In genomic region chr4:41753942-41754341, GRCh38 we compare ENCODE assay signal across 20 cellular contexts. TPM values are rescaled to one million over a fixed set of nuclear protein-coding genes. Genes with fewer than 3 reads are reported as not detected.
DNase-seq lines count a peak whose midpoint lies in the region; TF ChIP-seq lines count a peak whose summit lies in the region.
"Had no signal": no experiment of that assay in that cellular context is flagged by ENCODE, and none has a peak within 500 bp of the region (broad histone marks: within the 10 kb centered on the region; RNA-seq: fewer than 3 reads in every experiment).

No MANE protein-coding gene starts in this region.

- peak; percentile 56 for DNase-seq in NCI-H2171 treated with DMSO at 0.1 percent for 48 hours (lab: John Stamatoyannopoulos, UW)
- peak; percentile 71 for DNase-seq in NCI-H82 treated with DMSO at 0.1 percent for 48 hours (lab: John Stamatoyannopoulos, UW; ENCODE audit: unreplicated experiment)
- DNase-seq in glutamatergic neuron, result no peak
- DNase-seq in Peyer's patch, result no peak
- no peak for DNase-seq in right atrium auricular region (ENCODE audit: low spot score)
- DNase-seq in effector CD4-positive, alpha-beta T cell, result no peak
- DNase-seq in DMS 273 (lab: John Stamatoyannopoulos, UW; ENCODE audit: unreplicated experiment), result no peak
- DNase-seq: ACHN; CD8-positive, alpha-beta T cell; COR-L47; DMS153; DMS79; GOT3; H7; HFFc6; IMR-90 had no signal

- H3K4me3 Mint-ChIP-seq in glutamatergic neuron (ENCODE audit: unreplicated experiment), result peak overlapping the region; percentile 22
- H3K4me3 Mint-ChIP-seq: CD8-positive, alpha-beta T cell; HFFc6 had no signal

- no peak for TF ChIP-seq POLR2A in Peyer's patch (IDR thresholded peaks at IDR 0.05)

- peak overlapping the region; percentile 6 to 82 (median 58); a peak in 21 of 22 replicates for H3K4me2 ChIP-seq in BLaER1 treated with 17β-estradiol and CSF1 and Interleukin-3, amounts not matched to agents 10 nM and 100 nM

- H3K4me1 Mint-ChIP-seq in glutamatergic neuron (ENCODE audit: low read depth, unreplicated experiment), result peaks cover 49% of the 10 kb centered on the region

- peak overlapping the region; percentile 79 for H3K27ac Mint-ChIP-seq in glutamatergic neuron (ENCODE audit: unreplicated experiment)
- H3K27ac Mint-ChIP-seq: CD8-positive, alpha-beta T cell; HFFc6 had no signal

- H3K4me3 ChIP-seq in BLaER1 treated with 17β-estradiol and CSF1 and Interleukin-3, amounts not matched to agents 10 nM and 100 nM, result no peak overlapping the region
- H3K4me3 ChIP-seq in Peyer's patch (no peak overlapping the region), right atrium auricular region (no peak overlapping the region)
- H3K4me3 ChIP-seq: GM12878, K562 had no signal

- H3K27ac ChIP-seq in BLaER1 treated with 17β-estradiol and CSF1 and Interleukin-3, amounts not matched to agents 10 nM and 100 nM, result 0 out of 22 replicates have a peak overlapping the region, but pooled peaks of 1 of the 11 experiments have one; percentile 13
- no peak overlapping the region for H3K27ac ChIP-seq in Peyer's patch
- H3K27ac ChIP-seq in right atrium auricular region, result no peak overlapping the region

- H4K20me1 ChIP-seq in BLaER1 treated with 17β-estradiol and CSF1 and Interleukin-3, amounts not matched to agents 10 nM and 100 nM, result no peaks in the 10 kb centered on the region

- TF ChIP-seq CTCF in glutamatergic neuron (IDR thresholded peaks at IDR 0.05; ENCODE audit: partially characterized antibody, unreplicated experiment), result no peak
- no peak for TF ChIP-seq CTCF in Peyer's patch (IDR thresholded peaks at IDR 0.05)
- no peak for TF ChIP-seq CTCF in right atrium auricular region (IDR thresholded peaks at IDR 0.05)

- H3K9me3 Mint-ChIP-seq in glutamatergic neuron (ENCODE audit: unreplicated experiment), result peaks cover 22% of the 10 kb centered on the region
- H3K9me3 Mint-ChIP-seq: CD8-positive, alpha-beta T cell; HFFc6 had no signal

- peaks cover 3% of the 10 kb centered on the region for H3K36me3 Mint-ChIP-seq in glutamatergic neuron (ENCODE audit: unreplicated experiment)
- H3K36me3 Mint-ChIP-seq: CD8-positive, alpha-beta T cell had no signal

- no peak overlapping the region for H3K9ac ChIP-seq in BLaER1 treated with 17β-estradiol and CSF1 and Interleukin-3, amounts not matched to agents 10 nM and 100 nM

- H3K36me3 ChIP-seq in BLaER1 treated with 17β-estradiol and CSF1 and Interleukin-3, amounts not matched to agents 10 nM and 100 nM, result no peaks in the 10 kb centered on the region
- H3K36me3 ChIP-seq in Peyer's patch, result no peaks in the 10 kb centered on the region
- H3K36me3 ChIP-seq in right atrium auricular region, result no peaks in the 10 kb centered on the region

- peaks cover 27% of the 10 kb centered on the region for H3K27me3 Mint-ChIP-seq in glutamatergic neuron (ENCODE audit: unreplicated experiment)

- H3K9me3 ChIP-seq in BLaER1 treated with 17β-estradiol and CSF1 and Interleukin-3, amounts not matched to agents 10 nM and 100 nM (replicated peaks in 1 of 11), result peaks cover 24 to 33% (median 28%) of the 10 kb centered on the region in 11 experiments
- H3K9me3 ChIP-seq in Peyer's patch (no peaks in the 10 kb centered on the region), right atrium auricular region (no peaks in the 10 kb centered on the region)

- peaks cover 24 to 39% (median 36%) of the 10 kb centered on the region in 10 experiments for H3K4me1 ChIP-seq in BLaER1 treated with 17β-estradiol and CSF1 and Interleukin-3, amounts not matched to agents 10 nM and 100 nM
- H3K4me1 ChIP-seq in Peyer's patch (no peaks in the 10 kb centered on the region), right atrium auricular region (peaks cover 0 to 11% of the 10 kb centered on the region in 2 donors)

- peaks cover 12 to 28% (median 24%) of the 10 kb centered on the region in 11 experiments; a peak in 20 of 22 replicates for H3K27me3 ChIP-seq in BLaER1 treated with 17β-estradiol and CSF1 and Interleukin-3, amounts not matched to agents 10 nM and 100 nM
- H3K27me3 ChIP-seq in Peyer's patch (peaks cover 0 to 27% of the 10 kb centered on the region in 2 donors), right atrium auricular region (peaks cover 16 to 20% of the 10 kb centered on the region in 2 donors)

RNA-seq across cellular contexts. Expression of gene PHOX2B, which starts 5.4 kb away (rescaled TPM):
- 101 TPM for total RNA-seq in glutamatergic neuron (ENCODE audit: unreplicated experiment)
- total RNA-seq in Peyer's patch, result 1 to 10 TPM in 1 of 4 donors, under 1 TPM in 1, not detected in 2; 0.80 to 1.5 TPM
- total RNA-seq in right atrium auricular region, result not detected
- total RNA-seq: CD8-positive, alpha-beta T cell; Daoy; GM12878; H7; HFFc6; IMR-90; K562 had no signal

Comparison
In these comparisons a context has a peak if more than half of its experiments do, and no peak if none do; other contexts are left out.
1. DNase-seq: peak in NCI-H2171 treated with DMSO at 0.1 percent for 48 hours (single experiment) and NCI-H82 treated with DMSO at 0.1 percent for 48 hours (single experiment); none in glutamatergic neuron (single experiment), Peyer's patch (0 of 3), right atrium auricular region (single experiment), effector CD4-positive, alpha-beta T cell (single experiment) and DMS 273 (single experiment).
2. RNA of gene PHOX2B, which starts 5.4 kb away (total RNA-seq): 101 TPM in glutamatergic neuron (single experiment); 0.80 to 1.5 TPM in Peyer's patch and not detected in right atrium auricular region; every median in the first group is over 10 times any median in the second.